ENCODE assay signal across 8 cellular contexts in the genomic region with DNA sequence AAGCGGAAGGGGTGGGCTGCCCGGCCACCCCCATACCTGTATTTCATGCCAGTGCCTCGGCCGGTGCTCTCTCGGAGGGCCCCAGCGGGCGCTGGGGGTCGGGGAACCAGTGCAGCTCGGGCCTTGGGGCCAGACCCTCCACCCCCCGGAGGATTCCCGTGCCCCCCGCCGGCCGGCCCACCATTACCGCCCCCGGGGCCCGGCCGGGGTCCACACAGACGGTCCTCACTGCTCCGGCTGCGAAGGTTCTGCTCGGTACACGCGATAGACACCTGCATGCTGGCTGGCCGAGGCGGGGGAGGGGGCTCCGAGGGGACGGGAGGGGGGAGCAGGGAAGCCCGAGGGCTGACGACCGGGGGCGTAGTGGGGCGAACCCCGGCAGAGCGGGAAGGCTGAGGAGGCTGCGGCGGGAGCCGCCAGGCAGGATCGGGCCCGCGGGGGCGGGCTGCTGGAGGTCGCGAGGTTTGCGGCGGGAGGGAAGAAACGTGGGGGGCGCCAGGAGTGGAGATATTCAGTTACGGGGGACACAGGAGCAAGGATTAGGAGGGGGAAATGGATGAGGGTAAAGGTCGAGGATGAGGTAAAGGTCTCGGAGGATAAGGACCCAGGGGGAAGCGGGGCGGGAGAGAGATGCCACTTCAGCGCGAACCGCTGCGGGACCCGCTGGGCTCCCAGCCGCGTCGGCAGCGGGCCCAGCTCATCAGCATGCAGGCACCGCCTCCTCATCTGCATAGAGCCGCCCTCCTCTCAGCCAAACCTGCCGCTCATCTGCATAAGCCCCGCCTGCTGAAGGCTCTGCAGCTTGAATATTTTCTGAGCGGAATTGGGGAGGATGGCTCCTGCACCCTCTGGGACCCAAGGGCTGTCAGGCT. TPM values are rescaled to one million over a fixed set of nuclear protein-coding genes. Genes with fewer than 3 reads are reported as not detected.
A peak's percentile ranks its signal among the peaks of the same experiment; 100 is the strongest.
DNase-seq lines count a peak whose midpoint lies in the region; ATAC-seq lines count a peak whose summit lies in the region.

Gene KCNAB3, minus strand, starts transcription at position 699 of the 872 bp plus-strand sequence. Its CDS starts 421 bp downstream, at position 278.

- no peaks in the 10 kb centered on the region for H3K27me3 Mint-ChIP-seq in activated naive CD4-positive, alpha-beta T cell treated with anti-CD3 and anti-CD28 coated beads, Interleukin-2, amount 10 ng/mL, durations not matched to agents 7 days and 5 days

- H3K4me2 ChIP-seq in BLaER1 treated with 17β-estradiol and CSF1 and Interleukin-3, amounts not matched to agents 10 nM and 100 nM: peak within 1 kb of the TSS; percentile 88 to 96 (median 92)

- H3K27me3 ChIP-seq in BLaER1 treated with 17β-estradiol and CSF1 and Interleukin-3, amounts not matched to agents 10 nM and 100 nM: no peaks in the 10 kb centered on the region

- DNase-seq in NCI-H1436 (lab: John Stamatoyannopoulos, UW): peak; percentile 85
- DNase-seq in activated naive CD4-positive, alpha-beta T cell treated with anti-CD3 and anti-CD28 coated beads, Interleukin-2, amount 10 ng/mL, durations not matched to agents 7 days and 5 days: peak; percentile 63
- DNase-seq in globus pallidus (ENCODE audit: low spot score): peak; percentile 66
- peak; percentile 86 for DNase-seq in retina
- no peak for DNase-seq in ACHN
- DNase-seq in A172 (ENCODE audit: low spot score): no peak

- H3K27ac ChIP-seq in BLaER1 treated with 17β-estradiol and CSF1 and Interleukin-3, amounts not matched to agents 10 nM and 100 nM: peak within 1 kb of the TSS in 4 of 11 experiments; percentile 35 to 87 (median 40); a peak in 2 of 22 replicates

- peaks cover 38% of the 10 kb centered on the region for H3K4me1 Mint-ChIP-seq in activated naive CD4-positive, alpha-beta T cell treated with anti-CD3 and anti-CD28 coated beads, Interleukin-2, amount 10 ng/mL, durations not matched to agents 7 days and 5 days

- no peaks in the 10 kb centered on the region for H3K9me3 ChIP-seq in BLaER1 treated with 17β-estradiol and CSF1 and Interleukin-3, amounts not matched to agents 10 nM and 100 nM (replicated peaks in 1 of 11)

- peak within 1 kb of the TSS; percentile 95 for H3K27ac Mint-ChIP-seq in activated naive CD4-positive, alpha-beta T cell treated with anti-CD3 and anti-CD28 coated beads, Interleukin-2, amount 10 ng/mL, durations not matched to agents 7 days and 5 days

- peak within 1 kb of the TSS; percentile 70 to 96 (median 90) for H3K4me3 ChIP-seq in BLaER1 treated with 17β-estradiol and CSF1 and Interleukin-3, amounts not matched to agents 10 nM and 100 nM

- CTCF ChIA-PET in activated naive CD4-positive, alpha-beta T cell treated with anti-CD3 and anti-CD28 coated beads, Interleukin-2, amount 10 ng/mL, durations not matched to agents 7 days and 5 days (lab: Charles Lee): no interaction called here

- H3K36me3 Mint-ChIP-seq in activated naive CD4-positive, alpha-beta T cell treated with anti-CD3 and anti-CD28 coated beads, Interleukin-2, amount 10 ng/mL, durations not matched to agents 7 days and 5 days: peaks cover 21% of the 10 kb centered on the region

- H3K9ac ChIP-seq in BLaER1 treated with 17β-estradiol and CSF1 and Interleukin-3, amounts not matched to agents 10 nM and 100 nM: peak within 1 kb of the TSS; percentile 83 to 94 (median 90); a peak in 17 of 22 replicates

- in situ Hi-C loops in ACHN (cut with HindIII; ENCODE audit: low pct_ligation_motif_present, low pct_unique_long_range_greater_than_20kb, low sequenced_read_pairs): no loop called here

- no peaks in the 10 kb centered on the region for H3K9me3 Mint-ChIP-seq in activated naive CD4-positive, alpha-beta T cell treated with anti-CD3 and anti-CD28 coated beads, Interleukin-2, amount 10 ng/mL, durations not matched to agents 7 days and 5 days

- ATAC-seq in HG02981 (IDR thresholded peaks at IDR 0.05; ENCODE audit: unreplicated experiment): no peak

- peaks cover 0 to 7% (median 0%) of the 10 kb centered on the region in 11 experiments; a peak in 2 of 22 replicates for H4K20me1 ChIP-seq in BLaER1 treated with 17β-estradiol and CSF1 and Interleukin-3, amounts not matched to agents 10 nM and 100 nM

- peaks cover under 1 to 12% (median 4%) of the 10 kb centered on the region in 11 experiments; a peak in 16 of 22 replicates for H3K36me3 ChIP-seq in BLaER1 treated with 17β-estradiol and CSF1 and Interleukin-3, amounts not matched to agents 10 nM and 100 nM

- peak within 1 kb of the TSS; percentile 91 for H3K4me3 Mint-ChIP-seq in activated naive CD4-positive, alpha-beta T cell treated with anti-CD3 and anti-CD28 coated beads, Interleukin-2, amount 10 ng/mL, durations not matched to agents 7 days and 5 days

- peaks cover 29 to 50% (median 42%) of the 10 kb centered on the region in 10 experiments for H3K4me1 ChIP-seq in BLaER1 treated with 17β-estradiol and CSF1 and Interleukin-3, amounts not matched to agents 10 nM and 100 nM

RNA-seq across cellular contexts. Expression of gene KCNAB3, which starts in this region (rescaled TPM):
- total RNA-seq in A172 (2014; rRNA removed; shearing (Covaris generic)): 0.38 and 0.55 TPM in 2 replicates

Comparison
In these comparisons a context has a peak if more than half of its experiments do, and no peak if none do; other contexts are left out.
1. DNase-seq: peak in NCI-H1436 (single experiment), activated naive CD4-positive, alpha-beta T cell treated with anti-CD3 and anti-CD28 coated beads, Interleukin-2, amount 10 ng/mL, durations not matched to agents 7 days and 5 days (single experiment), globus pallidus (single experiment) and retina (single experiment); none in ACHN (single experiment) and A172 (single experiment).